ENCODE assay signal across 22 cellular contexts in genomic region chr15:90345859-90346258, GRCh38.
"Had no signal": no experiment of that assay in that cellular context is flagged by ENCODE, and none has a peak within 500 bp of the region (broad histone marks: within the 10 kb centered on the region; RNA-seq: fewer than 3 reads in every experiment).

No MANE protein-coding gene starts in this region.

- DNase-seq: activated CD4-positive, alpha-beta memory T cell treated with anti-CD3 and anti-CD28 coated beads for 36 hours; activated CD4-positive, CD25-positive, alpha-beta regulatory T cell treated with anti-CD3 and anti-CD28 coated beads, Interleukin-2, amount 50 U/mL, for 72 hours; activated CD8-positive, alpha-beta memory T cell treated with anti-CD3 and anti-CD28 coated beads, Interleukin-2, amount 10 ng/mL, durations not matched to agents 7 days and 5 days; activated naive CD4-positive, alpha-beta T cell treated with anti-CD3 and anti-CD28 coated beads, Interleukin-2, amount 50 U/mL, for 16 hours; activated T-cell treated with anti-CD3 and anti-CD28 coated beads, Interleukin-2, amount 50 U/mL, for 1 hour; caudate nucleus; cortex of kidney; effector CD8-positive, alpha-beta T cell; foreskin keratinocyte; glutamatergic neuron; hypothalamus; kidney; left ventricle myocardium inferior; nephron progenitor cell; stimulated activated CD4-positive, alpha-beta T cell treated with anti-CD3 and anti-CD28 coated beads, Interleukin-12 subunit alpha, Interleukin-12 subunit beta, amount 100 ng/mL, for 4 hours; stimulated activated CD4-positive, alpha-beta T cell treated with anti-CD3 and anti-CD28 coated beads, Interleukin-2, amount 100 ng/mL, for 24 hours; stomach; T-cell; T1000; testis had no signal

- H3K4me1 ChIP-seq: testis had no signal

- H3K27ac Mint-ChIP-seq: activated CD4-positive, alpha-beta memory T cell treated with anti-CD3 and anti-CD28 coated beads for 36 hours; activated CD8-positive, alpha-beta memory T cell treated with anti-CD3 and anti-CD28 coated beads, Interleukin-2, amount 10 ng/mL, durations not matched to agents 7 days and 5 days; memory B cell; nephron progenitor cell; T-cell had no signal

- H3K9me3 Mint-ChIP-seq: activated CD4-positive, alpha-beta memory T cell treated with anti-CD3 and anti-CD28 coated beads for 36 hours; memory B cell; nephron progenitor cell; T-cell had no signal

- H3K27me3 Mint-ChIP-seq: memory B cell, T-cell had no signal

- H3K27ac ChIP-seq: foreskin keratinocyte, left ventricle myocardium inferior, stomach, testis, upper lobe of left lung had no signal

- H3K27me3 ChIP-seq: foreskin keratinocyte, stomach, testis, upper lobe of left lung had no signal

- H3K9me3 ChIP-seq: left ventricle myocardium inferior, stomach, testis, upper lobe of left lung had no signal

- H3K4me1 Mint-ChIP-seq: nephron progenitor cell had no signal

- H3K4me3 ChIP-seq: left ventricle myocardium inferior, stomach, testis, upper lobe of left lung had no signal

- ATAC-seq: activated CD8-positive, alpha-beta memory T cell treated with anti-CD3 and anti-CD28 coated beads, Interleukin-2, amount 10 ng/mL, durations not matched to agents 7 days and 5 days; foreskin keratinocyte; T-cell had no signal

- H3K4me3 Mint-ChIP-seq: activated CD4-positive, alpha-beta memory T cell treated with anti-CD3 and anti-CD28 coated beads for 36 hours; activated CD8-positive, alpha-beta memory T cell treated with anti-CD3 and anti-CD28 coated beads, Interleukin-2, amount 10 ng/mL, durations not matched to agents 7 days and 5 days; memory B cell; nephron progenitor cell; T-cell had no signal

- H3K36me3 ChIP-seq: left ventricle myocardium inferior, stomach, upper lobe of left lung had no signal

- H3K36me3 Mint-ChIP-seq: activated CD4-positive, alpha-beta memory T cell treated with anti-CD3 and anti-CD28 coated beads for 36 hours; activated CD8-positive, alpha-beta memory T cell treated with anti-CD3 and anti-CD28 coated beads, Interleukin-2, amount 10 ng/mL, durations not matched to agents 7 days and 5 days; memory B cell; T-cell had no signal
